18 cellular contexts compared by ENCODE assay signal in genomic region chr3:66592927-66593625, GRCh38.
DNase-seq lines count a peak whose midpoint lies in the region; ATAC-seq and TF ChIP-seq lines count a peak whose summit lies in the region.
"Had no signal": no experiment of that assay in that cellular context is flagged by ENCODE, and none has a peak within 500 bp of the region (broad histone marks: within the 10 kb centered on the region; RNA-seq: fewer than 3 reads in every experiment).

No MANE protein-coding gene starts in this region.

- no peak overlapping the region for H3K27ac Mint-ChIP-seq in activated naive CD4-positive, alpha-beta T cell treated with anti-CD3 and anti-CD28 coated beads, Interleukin-2, amount 50 U/mL, for 72 hours
- H3K27ac Mint-ChIP-seq: activated T-helper 17 cell treated with anti-CD3 and anti-CD28 coated beads, Interleukin-2, amount 50 U/mL, for 72 hours; IgD-negative memory B cell; memory B cell had no signal

- H2AFZ ChIP-seq in hepatocyte: peak overlapping the region; percentile 14

- H3K9me3 Mint-ChIP-seq in activated naive CD4-positive, alpha-beta T cell treated with anti-CD3 and anti-CD28 coated beads, Interleukin-2, amount 50 U/mL, for 72 hours: peaks cover 0 to 6% of the 10 kb centered on the region in 2 donors
- H3K9me3 Mint-ChIP-seq: activated T-helper 17 cell treated with anti-CD3 and anti-CD28 coated beads, Interleukin-2, amount 50 U/mL, for 72 hours; IgD-negative memory B cell; memory B cell had no signal

- H3K36me3 ChIP-seq in HUES6 (ENCODE audit: control insufficient read depth, insufficient read depth, low read length) (no peaks in the 10 kb centered on the region), hepatocyte (replicated peaks; ENCODE audit: insufficient read depth, low read depth) (no peaks in the 10 kb centered on the region)
- H3K36me3 ChIP-seq: colonic mucosa, right lobe of liver had no signal

- H4K20me1 ChIP-seq in hepatocyte (ENCODE audit: insufficient read depth, poor library complexity, severe bottlenecking): no peaks in the 10 kb centered on the region

- H3K36me3 Mint-ChIP-seq in activated naive CD4-positive, alpha-beta T cell treated with anti-CD3 and anti-CD28 coated beads, Interleukin-2, amount 50 U/mL, for 72 hours: no peaks in the 10 kb centered on the region
- H3K36me3 Mint-ChIP-seq: IgD-negative memory B cell, memory B cell had no signal

- no peak for TF ChIP-seq CTCF in hepatocyte (IDR thresholded peaks at IDR 0.05; ENCODE audit: poor library complexity)

- H3K4me3 ChIP-seq in HUES6 (ENCODE audit: low read depth, low read length) (no peak overlapping the region), hepatocyte (no peak overlapping the region)
- H3K4me3 ChIP-seq: colonic mucosa, right lobe of liver had no signal

- DNase-seq in astrocyte of the hippocampus (ENCODE audit: low read depth, low spot score) (peak; percentile 60), hepatocyte (ENCODE audit: low spot score) (peak; percentile 20), retina (peak; percentile 38), T-helper 9 cell (no peak)
- DNase-seq in activated naive CD4-positive, alpha-beta T cell treated with anti-CD3 and anti-CD28 coated beads, Interleukin-2, amount 50 U/mL, for 72 hours (ENCODE audit: low spot score in 2 of 2): no peak
- no peak for DNase-seq in stimulated activated CD4-positive, alpha-beta T cell treated with anti-CD3 and anti-CD28 coated beads, Interleukin-12 subunit alpha, Interleukin-12 subunit beta, amount 100 ng/mL, for 4 hours
- DNase-seq: activated CD4-positive, alpha-beta T cell treated with anti-CD3 and anti-CD28 coated beads for 1 hour; colonic mucosa; NCI-H2029 treated with DMSO at 0.1 percent for 48 hours; NCI-H510A; nucleus accumbens; right lobe of liver; SIG-M5 had no signal

- H3K9me2 ChIP-seq in hepatocyte (replicated peaks; ENCODE audit: insufficient read depth): no peaks in the 10 kb centered on the region

- H3K9ac ChIP-seq in HUES6 (ENCODE audit: low read length): peak overlapping the region; percentile 52

- H3K4me1 ChIP-seq in HUES6 (ENCODE audit: control insufficient read depth, insufficient read depth, low read length) (peaks cover 26% of the 10 kb centered on the region), hepatocyte (ENCODE audit: insufficient read depth) (no peaks in the 10 kb centered on the region)
- H3K4me1 ChIP-seq: colonic mucosa had no signal

- H3K4me2 ChIP-seq in hepatocyte: peak overlapping the region; percentile 47

- H3K27me3 ChIP-seq in HUES6 (ENCODE audit: control insufficient read depth, insufficient read depth, low read length) (no peaks in the 10 kb centered on the region), hepatocyte (no peaks in the 10 kb centered on the region)
- H3K27me3 ChIP-seq: colonic mucosa, right lobe of liver had no signal

- no peak for ATAC-seq in GM18502 (IDR thresholded peaks at IDR 0.05; ENCODE audit: poor library complexity, unreplicated experiment)
- no peak for ATAC-seq in activated naive CD4-positive, alpha-beta T cell treated with anti-CD3 and anti-CD28 coated beads, Interleukin-2, amount 50 U/mL, for 72 hours
- ATAC-seq: activated T-helper 17 cell treated with anti-CD3 and anti-CD28 coated beads, Interleukin-2, amount 50 U/mL, for 72 hours had no signal

- peak overlapping the region; percentile 31; the same call in 1 of the 2 replicates for H3K27ac ChIP-seq in HUES6 (ENCODE audit: low read depth, low read length)
- no peak overlapping the region for H3K27ac ChIP-seq in hepatocyte
- H3K27ac ChIP-seq: colonic mucosa, right lobe of liver had no signal

- no peaks in the 10 kb centered on the region for H3K9me3 ChIP-seq in HUES6 (ENCODE audit: control insufficient read depth, insufficient read depth, low read depth, low read length)
- no peaks in the 10 kb centered on the region for H3K9me3 ChIP-seq in hepatocyte (ENCODE audit: low read depth)
- H3K9me3 ChIP-seq: colonic mucosa, right lobe of liver had no signal

- H3K79me2 ChIP-seq in hepatocyte: no peaks in the 10 kb centered on the region

- 41% methylated on average over 11 of the region's 11 CpGs for WGBS in hepatocyte (ENCODE audit: low lambda C conversion rate, missing lambda C conversion rate)

Comparison
In these comparisons a context has a peak if more than half of its experiments do, and no peak if none do; other contexts are left out.
1. DNase-seq: peak in astrocyte of the hippocampus (single experiment), hepatocyte (single experiment) and retina (single experiment); none in activated naive CD4-positive, alpha-beta T cell treated with anti-CD3 and anti-CD28 coated beads, Interleukin-2, amount 50 U/mL, for 72 hours (0 of 2), stimulated activated CD4-positive, alpha-beta T cell treated with anti-CD3 and anti-CD28 coated beads, Interleukin-12 subunit alpha, Interleukin-12 subunit beta, amount 100 ng/mL, for 4 hours (single experiment) and T-helper 9 cell (single experiment).